8 cellular contexts compared by ENCODE assay signal in the genomic region with DNA sequence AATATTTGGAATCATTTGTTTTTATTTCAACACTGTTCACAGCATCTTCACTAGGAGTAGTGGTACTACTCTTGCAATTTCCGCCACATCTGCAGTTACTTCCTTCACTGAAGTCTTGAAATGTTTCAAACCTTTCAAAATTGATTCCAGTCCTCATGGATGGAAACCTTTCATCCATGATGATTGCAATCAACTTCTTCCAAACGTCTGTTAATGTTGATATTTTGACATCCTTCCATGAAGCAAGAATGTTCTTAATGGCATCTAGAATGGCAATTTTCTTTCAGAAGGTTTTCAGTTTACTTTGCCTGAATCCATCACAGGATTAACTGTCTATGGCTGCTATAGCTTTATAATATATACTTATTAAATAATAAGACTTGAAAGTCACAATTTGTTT.
"Had no signal": no experiment of that assay in that cellular context is flagged by ENCODE, and none has a peak within 500 bp of the region (broad histone marks: within the 10 kb centered on the region; RNA-seq: fewer than 3 reads in every experiment).

No MANE protein-coding gene starts in this region.

- H3K36me3 ChIP-seq: HAP-1 had no signal

- H3K4me3 ChIP-seq: GM23248, GM23338, HAP-1 had no signal

- H3K9ac ChIP-seq: GM23248 had no signal

- H3K4me2 ChIP-seq: GM23338 had no signal

- H3K9me3 ChIP-seq: HAP-1 had no signal

- H2AFZ ChIP-seq: GM23248, GM23338 had no signal

- H3K27ac ChIP-seq: GM23248 had no signal

- DNase-seq: GM23248, GOT3, H7, H9, HCEC 1CT, HFFc6 had no signal
